24 cellular contexts compared by ENCODE assay signal in genomic region chr6:47196113-47196512, GRCh38.
"Had no signal": no experiment of that assay in that cellular context is flagged by ENCODE, and none has a peak within 500 bp of the region (broad histone marks: within the 10 kb centered on the region; RNA-seq: fewer than 3 reads in every experiment).

No MANE protein-coding gene starts in this region.

- H3K4me3 ChIP-seq: cardiac muscle cell, Peyer's patch had no signal

- H3K27ac Mint-ChIP-seq: activated CD8-positive, alpha-beta memory T cell treated with anti-CD3 and anti-CD28 coated beads, Interleukin-2, amount 10 ng/mL, durations not matched to agents 7 days and 5 days; activated naive CD8-positive, alpha-beta T cell; activated T-cell treated with anti-CD3 and anti-CD28 coated beads, Interleukin-2, amount 50 U/mL, for 24 hours; IgD-negative memory B cell; T-helper 1 cell treated with Interleukin-12 subunit alpha and Interleukin-12 subunit beta and Interleukin-4 antibody, amounts not matched to agents 30 μg/mL and 1 μg/mL, for 36 hours; WTC11 had no signal

- H3K4me3 Mint-ChIP-seq: activated CD8-positive, alpha-beta memory T cell treated with anti-CD3 and anti-CD28 coated beads, Interleukin-2, amount 10 ng/mL, durations not matched to agents 7 days and 5 days; activated naive CD8-positive, alpha-beta T cell; activated T-cell treated with anti-CD3 and anti-CD28 coated beads, Interleukin-2, amount 50 U/mL, for 24 hours; brain; IgD-negative memory B cell; T-helper 1 cell treated with Interleukin-12 subunit alpha and Interleukin-12 subunit beta and Interleukin-4 antibody, amounts not matched to agents 30 μg/mL and 1 μg/mL, for 36 hours; WTC11 had no signal

- H3K27me3 Mint-ChIP-seq: activated naive CD8-positive, alpha-beta T cell; activated T-cell treated with anti-CD3 and anti-CD28 coated beads, Interleukin-2, amount 50 U/mL, for 24 hours; brain; IgD-negative memory B cell had no signal

- H3K9me3 Mint-ChIP-seq: activated T-cell treated with anti-CD3 and anti-CD28 coated beads, Interleukin-2, amount 50 U/mL, for 24 hours; brain; IgD-negative memory B cell; T-helper 1 cell treated with Interleukin-12 subunit alpha and Interleukin-12 subunit beta and Interleukin-4 antibody, amounts not matched to agents 30 μg/mL and 1 μg/mL, for 36 hours; WTC11 had no signal

- DNase-seq: activated CD4-positive, alpha-beta T cell treated with anti-CD3 and anti-CD28 coated beads for 48 hours; activated CD4-positive, alpha-beta T cell treated with anti-CD3 and anti-CD28 coated beads, Interleukin-2, amount 50 U/mL, for 4 hours; activated CD4-positive, CD25-positive, alpha-beta regulatory T cell treated with anti-CD3 and anti-CD28 coated beads, Interleukin-2, amount 50 U/mL, for 72 hours; activated CD8-positive, alpha-beta memory T cell treated with anti-CD3 and anti-CD28 coated beads, Interleukin-2, amount 10 ng/mL, durations not matched to agents 7 days and 5 days; activated effector memory CD4-positive, alpha-beta T cell treated with anti-CD3 and anti-CD28 coated beads, Interleukin-2, amount 50 U/mL, for 16 hours; activated naive CD4-positive, alpha-beta T cell treated with Interleukin-2 at 50 U/mL for 16 hours; activated T-cell treated with anti-CD3 and anti-CD28 coated beads, Interleukin-2, amount 50 U/mL, for 24 hours; amygdala; KG1; NCI-H1092; NCI-H1417; NCI-H1930; NCI-H2171 treated with DMSO at 0.1 percent for 48 hours; NCI-H345; NCI-H510A; NCI-H526 treated with DMSO at 0.1 percent for 48 hours; Peyer's patch; SHP77 had no signal

- H3K4me1 Mint-ChIP-seq: WTC11 had no signal

- H3K36me3 Mint-ChIP-seq: activated CD8-positive, alpha-beta memory T cell treated with anti-CD3 and anti-CD28 coated beads, Interleukin-2, amount 10 ng/mL, durations not matched to agents 7 days and 5 days; activated naive CD8-positive, alpha-beta T cell; brain; IgD-negative memory B cell; WTC11 had no signal
